ENCODE assay signal across 8 cellular contexts in genomic region chr10:43304687-43305333, GRCh38. TPM values are rescaled to one million over a fixed set of nuclear protein-coding genes. Genes with fewer than 3 reads are reported as not detected.
A peak's percentile ranks its signal among the peaks of the same experiment; 100 is the strongest.
DNase-seq lines count a peak whose midpoint lies in the region; ATAC-seq and TF ChIP-seq lines count a peak whose summit lies in the region.

No MANE protein-coding gene starts in this region.

- no peak overlapping the region for H3K27ac ChIP-seq in aorta (ENCODE audit: low read depth in 1 of 2, low read length in 2 of 2)

- H3K4me1 ChIP-seq in aorta (ENCODE audit: control insufficient read depth in 1 of 2, insufficient read depth in 2 of 2, low read length in 2 of 2): no peaks in the 10 kb centered on the region

- in situ Hi-C loops in astrocyte of the spinal cord (cut with HindIII; ENCODE audit: low sequenced_read_pairs): no loop called here

- DNase-seq in NCI-H510A treated with DMSO at 0.1 percent for 48 hours (lab: John Stamatoyannopoulos, UW) (peak; percentile 12), NCI-H510A (lab: John Stamatoyannopoulos, UW) (no peak), T-helper 9 cell (peak; percentile 47), astrocyte of the spinal cord (ENCODE audit: low read depth, low spot score) (peak; percentile 26), retina (peak; percentile 65), aorta (peak; percentile 87 to 92)

- no peak for TF ChIP-seq CTCF in astrocyte of the spinal cord (IDR thresholded peaks at IDR 0.05; ENCODE audit: low read depth, low read length)

- H3K4me3 ChIP-seq in astrocyte of the spinal cord (ENCODE audit: low read depth, low read length) (peak overlapping the region; percentile 29), iPS-11a (ENCODE audit: low read depth, low read length) (peak overlapping the region; percentile 33), aorta (ENCODE audit: low read length in 2 of 2) (peak overlapping the region in 1 of 2 donors; percentile 5)

- WGBS in aorta, 2 donors: 3 to 4% methylated on average over 40 to 42 of the region's 42 CpGs

- no peaks in the 10 kb centered on the region for H3K36me3 ChIP-seq in aorta (ENCODE audit: control insufficient read depth in 1 of 2, insufficient read depth in 2 of 2, low read length in 1 of 2)

- intact Hi-C loops in aorta (cut with DNase I): no loop called here

- H3K27me3 ChIP-seq in aorta (ENCODE audit: control insufficient read depth in 1 of 2, insufficient read depth in 2 of 2, low read length in 1 of 2): no peaks in the 10 kb centered on the region

- no peaks in the 10 kb centered on the region for H3K9me3 ChIP-seq in aorta (ENCODE audit: control insufficient read depth, low read length)

- peak; percentile 72 for ATAC-seq in aorta (ENCODE audit: low FRiP score)
- no peak for ATAC-seq in HG02840 (IDR thresholded peaks at IDR 0.05; ENCODE audit: low FRiP score, unreplicated experiment)

RNA-seq across cellular contexts. Expression of gene RASGEF1A, which starts 37.9 kb away (rescaled TPM):
- 1 to 10 TPM; 1.9 to 3.1 TPM for total RNA-seq in aorta
- polyA plus RNA-seq in aorta: 1 to 10 TPM in 1 of 2 donors, not detected in 1; 3.9 TPM
